Comparison of ENCODE assay signal across 17 cellular contexts in genomic region chr7:70881470-70881869, GRCh38.
DNase-seq lines count a peak whose midpoint lies in the region; ATAC-seq and TF ChIP-seq lines count a peak whose summit lies in the region.
"Had no signal": no experiment of that assay in that cellular context is flagged by ENCODE, and none has a peak within 500 bp of the region (broad histone marks: within the 10 kb centered on the region; RNA-seq: fewer than 3 reads in every experiment).

No MANE protein-coding gene starts in this region.

- no peak overlapping the region for H3K4me3 Mint-ChIP-seq in WTC11
- H3K4me3 Mint-ChIP-seq in activated CD4-positive, alpha-beta T cell treated with anti-CD3 and anti-CD28 coated beads, Interleukin-2, amount 10 ng/mL, durations not matched to agents 24 days and 14 days, result no peak overlapping the region
- H3K4me3 Mint-ChIP-seq: CD8-positive, alpha-beta T cell had no signal

- H3K4me1 Mint-ChIP-seq in WTC11, result peaks cover 34% of the 10 kb centered on the region
- H3K4me1 Mint-ChIP-seq in activated CD4-positive, alpha-beta T cell treated with anti-CD3 and anti-CD28 coated beads, Interleukin-2, amount 10 ng/mL, durations not matched to agents 24 days and 14 days, result no peaks in the 10 kb centered on the region

- peak; percentile 29 for DNase-seq in NCI-H82 (lab: John Stamatoyannopoulos, UW)
- no peak for DNase-seq in NCI-H82 treated with DMSO at 0.1 percent for 48 hours (lab: John Stamatoyannopoulos, UW; ENCODE audit: unreplicated experiment)
- no peak for DNase-seq in WTC11 (ENCODE audit: low spot score)
- peak; percentile 57 for DNase-seq in islet precursor cell
- DNase-seq in testis, result peak; percentile 29
- DNase-seq in activated CD4-positive, alpha-beta T cell treated with anti-CD3 and anti-CD28 coated beads, Interleukin-2, amount 10 ng/mL, durations not matched to agents 24 days and 14 days, result no peak
- no peak for DNase-seq in suprapubic skin (ENCODE audit: low spot score in 2 of 2)
- DNase-seq: 8988T; ACHN; C1 segment of cervical spinal cord; CD8-positive, alpha-beta T cell; COR-L47; DMS53; GF-D8; GM23248; H7 had no signal

- no peaks in the 10 kb centered on the region for H3K36me3 ChIP-seq in testis (ENCODE audit: low read depth, missing control alignments)
- no peaks in the 10 kb centered on the region for H3K36me3 ChIP-seq in suprapubic skin

- H3K4me3 ChIP-seq in testis (no peak overlapping the region), suprapubic skin (no peak overlapping the region)
- H3K4me3 ChIP-seq: GM23248 had no signal

- H3K9me3 Mint-ChIP-seq in WTC11, result peaks cover 27% of the 10 kb centered on the region
- H3K9me3 Mint-ChIP-seq in activated CD4-positive, alpha-beta T cell treated with anti-CD3 and anti-CD28 coated beads, Interleukin-2, amount 10 ng/mL, durations not matched to agents 24 days and 14 days, result peaks cover 19% of the 10 kb centered on the region

- no peak overlapping the region for H3K27ac Mint-ChIP-seq in WTC11
- H3K27ac Mint-ChIP-seq in activated CD4-positive, alpha-beta T cell treated with anti-CD3 and anti-CD28 coated beads, Interleukin-2, amount 10 ng/mL, durations not matched to agents 24 days and 14 days, result no peak overlapping the region
- H3K27ac Mint-ChIP-seq: CD8-positive, alpha-beta T cell had no signal

- TF ChIP-seq CTCF in WTC11 (IDR thresholded peaks at IDR 0.05), result no peak
- no peak for TF ChIP-seq CTCF in testis (IDR thresholded peaks at IDR 0.05)
- TF ChIP-seq CTCF in suprapubic skin (IDR thresholded peaks at IDR 0.05), result no peak

- WGBS in testis, 2 donors, result 47 to 49% methylated on average over 7 of the region's 7 CpGs
- WGBS in suprapubic skin, result 25% methylated on average over 7 of the region's 7 CpGs

- no peaks in the 10 kb centered on the region for H3K9me3 ChIP-seq in testis
- no peaks in the 10 kb centered on the region for H3K9me3 ChIP-seq in suprapubic skin

- POLR2A ChIA-PET in WTC11 (lab: Charles Lee), result no interaction called here

- H3K27me3 ChIP-seq in testis, result no peaks in the 10 kb centered on the region
- H3K27me3 ChIP-seq in suprapubic skin, result no peaks in the 10 kb centered on the region

- ATAC-seq in WTC11, result no peak
- no peak for ATAC-seq in GM21528 (IDR thresholded peaks at IDR 0.05; ENCODE audit: low FRiP score, unreplicated experiment)
- ATAC-seq: CD8-positive, alpha-beta T cell had no signal

- CTCF ChIA-PET in WTC11 (lab: Charles Lee), result no interaction called here

- H3K27ac ChIP-seq in testis (no peak overlapping the region), suprapubic skin (no peak overlapping the region)
- H3K27ac ChIP-seq: GM23248 had no signal

- H3K4me1 ChIP-seq in testis, result no peaks in the 10 kb centered on the region
- H3K4me1 ChIP-seq in suprapubic skin, result no peaks in the 10 kb centered on the region

- H3K36me3 Mint-ChIP-seq in WTC11, result peaks cover 8% of the 10 kb centered on the region; the same call in 1 of the 2 replicates
- H3K36me3 Mint-ChIP-seq in activated CD4-positive, alpha-beta T cell treated with anti-CD3 and anti-CD28 coated beads, Interleukin-2, amount 10 ng/mL, durations not matched to agents 24 days and 14 days (ENCODE audit: low read depth), result no peaks in the 10 kb centered on the region
- H3K36me3 Mint-ChIP-seq: CD8-positive, alpha-beta T cell had no signal

- intact Hi-C loops in testis (cut with DNase I; ENCODE audit: low total_unique reads), result no loop called here
- intact Hi-C loops in activated CD4-positive, alpha-beta T cell treated with anti-CD3 and anti-CD28 coated beads, Interleukin-2, amount 10 ng/mL, durations not matched to agents 24 days and 14 days (cut with micrococcal nuclease), result no loop called here

- no peak for TF ChIP-seq POLR2A in testis (IDR thresholded peaks at IDR 0.05)
- no peak for TF ChIP-seq POLR2A in suprapubic skin (IDR thresholded peaks at IDR 0.05)

- no peaks in the 10 kb centered on the region for H3K27me3 Mint-ChIP-seq in WTC11 (ENCODE audit: low read depth)
- no peaks in the 10 kb centered on the region for H3K27me3 Mint-ChIP-seq in activated CD4-positive, alpha-beta T cell treated with anti-CD3 and anti-CD28 coated beads, Interleukin-2, amount 10 ng/mL, durations not matched to agents 24 days and 14 days

- no peak for TF ChIP-seq EP300 in suprapubic skin (IDR thresholded peaks at IDR 0.05)

TF ChIP-seq in WTC11, 78 proteins besides CTCF, POLR2A, EP300 and RAD21:
- TF ChIP-seq, protein P1, sequence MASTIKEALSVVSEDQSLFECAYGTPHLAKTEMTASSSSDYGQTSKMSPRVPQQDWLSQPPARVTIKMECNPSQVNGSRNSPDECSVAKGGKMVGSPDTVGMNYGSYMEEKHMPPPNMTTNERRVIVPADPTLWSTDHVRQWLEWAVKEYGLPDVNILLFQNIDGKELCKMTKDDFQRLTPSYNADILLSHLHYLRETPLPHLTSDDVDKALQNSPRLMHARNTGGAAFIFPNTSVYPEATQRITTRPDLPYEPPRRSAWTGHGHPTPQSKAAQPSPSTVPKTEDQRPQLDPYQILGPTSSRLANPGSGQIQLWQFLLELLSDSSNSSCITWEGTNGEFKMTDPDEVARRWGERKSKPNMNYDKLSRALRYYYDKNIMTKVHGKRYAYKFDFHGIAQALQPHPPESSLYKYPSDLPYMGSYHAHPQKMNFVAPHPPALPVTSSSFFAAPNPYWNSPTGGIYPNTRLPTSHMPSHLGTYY (CRISPR knock-in tag; IDR thresholded peaks at IDR 0.05), result no peak
- TF ChIP-seq USF2 (CRISPR knock-in tag; IDR thresholded peaks at IDR 0.05), result 0 out of 2 replicates have a peak, but pooled peaks have one; percentile 16
TF ChIP-seq in WTC11: peak in this region for 1.

Comparison
In these comparisons a context has a peak if more than half of its experiments do, and no peak if none do; other contexts are left out.
1. DNase-seq: peak in NCI-H82 (single experiment), islet precursor cell (single experiment) and testis (single experiment); none in NCI-H82 treated with DMSO at 0.1 percent for 48 hours (single experiment), WTC11 (single experiment), activated CD4-positive, alpha-beta T cell treated with anti-CD3 and anti-CD28 coated beads, Interleukin-2, amount 10 ng/mL, durations not matched to agents 24 days and 14 days (single experiment) and suprapubic skin (0 of 2).